ENCODE assay signal across 8 cellular contexts in genomic region chr5:79237735-79238560, GRCh38. TPM values are rescaled to one million over a fixed set of nuclear protein-coding genes. Genes with fewer than 3 reads are reported as not detected.
DNase-seq lines count a peak whose midpoint lies in the region; ATAC-seq and TF ChIP-seq lines count a peak whose summit lies in the region.

No MANE protein-coding gene starts in this region.

- H3K9me3 Mint-ChIP-seq in osteocyte (ENCODE audit: unreplicated experiment), result no peaks in the 10 kb centered on the region

- H3K4me1 ChIP-seq in NT2/D1 (ENCODE audit: insufficient read depth, insufficient read length), result no peaks in the 10 kb centered on the region

- H3K27me3 Mint-ChIP-seq in osteocyte (ENCODE audit: unreplicated experiment), result no peaks in the 10 kb centered on the region

- TF ChIP-seq CTCF in epithelial cell of esophagus (IDR thresholded peaks at IDR 0.05; ENCODE audit: insufficient read depth, low read depth, low read length, missing control alignments), result no peak
- no peak for TF ChIP-seq CTCF in osteocyte (IDR thresholded peaks at IDR 0.05)

- H3K27ac Mint-ChIP-seq in osteocyte (ENCODE audit: unreplicated experiment), result peak overlapping the region; percentile 38

- peak overlapping the region; percentile 85 for H3K4me3 Mint-ChIP-seq in osteocyte (ENCODE audit: unreplicated experiment)

- ATAC-seq in GM21723 (IDR thresholded peaks at IDR 0.05; ENCODE audit: unreplicated experiment) (no peak), GM21423 (IDR thresholded peaks at IDR 0.05; ENCODE audit: unreplicated experiment) (no peak)

- peak overlapping the region; percentile 83 for H3K9ac ChIP-seq in NT2/D1 (ENCODE audit: insufficient read length, low read depth)

- H3K4me3 ChIP-seq in NT2/D1 (ENCODE audit: insufficient read length, low read depth) (peak overlapping the region; percentile 75), epithelial cell of esophagus (ENCODE audit: low read length) (peak overlapping the region; percentile 77)

- peaks cover 6% of the 10 kb centered on the region for H3K36me3 Mint-ChIP-seq in osteocyte (ENCODE audit: unreplicated experiment)

- H3K27me3 ChIP-seq in NT2/D1 (ENCODE audit: insufficient read depth, insufficient read length), result peaks cover 7% of the 10 kb centered on the region

- H3K9me3 ChIP-seq in NT2/D1 (ENCODE audit: insufficient read depth, low read length), result no peaks in the 10 kb centered on the region

- H3K4me1 Mint-ChIP-seq in osteocyte (ENCODE audit: unreplicated experiment), result peaks cover 37% of the 10 kb centered on the region

- no peaks in the 10 kb centered on the region for H3K36me3 ChIP-seq in NT2/D1 (ENCODE audit: insufficient read depth, insufficient read length, low read length)

- peak; percentile 56 for DNase-seq in DMS53 treated with DMSO at 0.1 percent for 48 hours (lab: John Stamatoyannopoulos, UW; ENCODE audit: unreplicated experiment)
- no peak for DNase-seq in DMS53 (lab: John Stamatoyannopoulos, UW)
- DNase-seq in NT2/D1 (ENCODE audit: low read depth, low spot score), result no peak
- no peak for DNase-seq in epithelial cell of esophagus (ENCODE audit: low read depth)
- no peak for DNase-seq in osteocyte (ENCODE audit: extremely low spot score, unreplicated experiment)
- DNase-seq in stimulated activated CD4-positive, alpha-beta T cell treated with anti-CD3 and anti-CD28 coated beads, Interleukin-1b, Interleukin-23, amount 100 ng/mL, for 48 hours, result no peak

RNA-seq across cellular contexts. Expression of gene JMY, which starts 2.0 kb away (rescaled TPM):
- 19.1 and 19.5 TPM in 2 replicates for total RNA-seq in osteocyte
